ENCODE assay signal across 8 cellular contexts in genomic region chr15:40693904-40694705, GRCh38. TPM values are rescaled to one million over a fixed set of nuclear protein-coding genes. Genes with fewer than 3 reads are reported as not detected.
DNase-seq lines count a peak whose midpoint lies in the region; ATAC-seq, FAIRE-seq and TF ChIP-seq lines count a peak whose summit lies in the region.

No MANE protein-coding gene starts in this region.

- TF ChIP-seq CTCF in K562 (IDR thresholded peaks at IDR 0.05 in 2 of 3, conservative IDR thresholded peaks at IDR 0.05 in 1 of 3; ENCODE audit: insufficient read depth in 2 of 3, low read depth in 1 of 3, low read length in 3 of 3) (no peak), lower leg skin (IDR thresholded peaks at IDR 0.05) (no peak), uterus (IDR thresholded peaks at IDR 0.05) (no peak)

- H3K4me1 ChIP-seq in K562 (replicated peaks in 1 of 2; ENCODE audit: control insufficient read depth in 2 of 2, insufficient read depth in 2 of 2, low read length in 2 of 2), result peaks cover 5 to 14% of the 10 kb centered on the region in 2 experiments; a peak in 4 of 5 replicates
- peaks cover 0 to 6% of the 10 kb centered on the region in 2 donors for H3K4me1 ChIP-seq in uterus

- intact Hi-C loops in K562 (cut with micrococcal nuclease) (loop anchor here (5.0 kb wide), 1 partner anchor 102 kb away; the partner anchor contains the start of gene KNL1), lower leg skin (cut with DNase I; ENCODE audit: low total_unique reads) (loop anchor here (5.0 kb wide), 1 partner anchor 1113 kb away; no protein-coding TSS in a partner anchor), uterus (cut with DNase I; ENCODE audit: low total_unique reads) (no loop called here)

- peaks cover 48% of the 10 kb centered on the region for H3K79me2 ChIP-seq in K562 (ENCODE audit: control insufficient read depth, insufficient read depth, low read length)

- H3K4me3 ChIP-seq in K562 (peak overlapping the region; percentile 54), lower leg skin (ENCODE audit: low read depth, poor library complexity, severe bottlenecking) (peak overlapping the region; percentile 80), uterus (peak overlapping the region; percentile 74 to 99)

- peaks cover 30% of the 10 kb centered on the region for H3K36me3 Mint-ChIP-seq in activated CD8-positive, alpha-beta memory T cell treated with anti-CD3 and anti-CD28 coated beads, Interleukin-2, amount 10 ng/mL, durations not matched to agents 7 days and 5 days

- H3K4me1 Mint-ChIP-seq in activated CD8-positive, alpha-beta memory T cell treated with anti-CD3 and anti-CD28 coated beads, Interleukin-2, amount 10 ng/mL, durations not matched to agents 7 days and 5 days, result peaks cover 34% of the 10 kb centered on the region

- POLR2A ChIA-PET in K562 (lab: Yijun Ruan, JAX), result interaction anchor here (0.6 to 2.8 kb wide), 19 partner anchors 9 to 536 kb away, joined by 3 to 13 read pairs (median 4); partner anchors contain the start of genes GCHFR and SPINT1

- FAIRE-seq in K562 (lab: Jason Lieb, UNC), result no peak

- TF ChIP-seq POLR2A in K562 (conservative IDR thresholded peaks at IDR 0.05), result no peak
- TF ChIP-seq POLR2A in lower leg skin (IDR thresholded peaks at IDR 0.05), result no peak
- TF ChIP-seq POLR2A in uterus (IDR thresholded peaks at IDR 0.05), result no peak

- DNase-seq in activated CD8-positive, alpha-beta memory T cell treated with anti-CD3 and anti-CD28 coated beads, Interleukin-2, amount 10 ng/mL, durations not matched to agents 7 days and 5 days, result no peak
- DNase-seq in activated CD8-positive, alpha-beta memory T cell treated with anti-CD3 and anti-CD28 coated beads, Interleukin-2, amount 50 U/mL, for 4 hours, result no peak
- peak; percentile 31 for DNase-seq in HK-2 (ENCODE audit: unreplicated experiment)
- DNase-seq in K562 (ENCODE audit: extremely low read depth in 1 of 4, low spot score in 3 of 4), result peak in 1 of 4 experiments; percentile 29
- no peak for DNase-seq in lower leg skin (ENCODE audit: low spot score in 2 of 2)
- no peak for DNase-seq in uterus
- no peak for DNase-seq in ureter (ENCODE audit: low spot score)

- peaks cover 19% of the 10 kb centered on the region; the same call in 2 of the 3 replicates for H3K36me3 ChIP-seq in K562 (ENCODE audit: control insufficient read depth, insufficient read depth, low read length)
- H3K36me3 ChIP-seq in uterus, result no peaks in the 10 kb centered on the region

- H3K9me3 ChIP-seq in K562 (replicated peaks; ENCODE audit: control insufficient read depth, insufficient read depth, low read depth, low read length) (no peaks in the 10 kb centered on the region), uterus (no peaks in the 10 kb centered on the region)

- H3K27ac Mint-ChIP-seq in activated CD8-positive, alpha-beta memory T cell treated with anti-CD3 and anti-CD28 coated beads, Interleukin-2, amount 10 ng/mL, durations not matched to agents 7 days and 5 days, result peak overlapping the region; percentile 100

- H3K27ac ChIP-seq in K562 (ENCODE audit: extremely low read depth, low read depth, low read length) (peak overlapping the region; percentile 90), uterus (peak overlapping the region; percentile 98 to 100)

- H3K27me3 ChIP-seq in K562 (ENCODE audit: control insufficient read depth in 2 of 2, insufficient read depth in 2 of 2, low read length in 2 of 2) (no peaks in the 10 kb centered on the region), uterus (no peaks in the 10 kb centered on the region)

- peak overlapping the region; percentile 88 for H3K4me2 ChIP-seq in K562 (ENCODE audit: insufficient read depth, low read length)

- H3K9me1 ChIP-seq in K562 (ENCODE audit: control insufficient read depth, insufficient read depth, low read length), result no peaks in the 10 kb centered on the region

- H3K27me3 Mint-ChIP-seq in activated CD8-positive, alpha-beta memory T cell treated with anti-CD3 and anti-CD28 coated beads, Interleukin-2, amount 10 ng/mL, durations not matched to agents 7 days and 5 days, result no peaks in the 10 kb centered on the region

- BruUV-seq in K562 (replicated peaks; lab: Mats Ljungman, UMichigan), result no TSS peak

- no peak for ATAC-seq in activated CD8-positive, alpha-beta memory T cell treated with anti-CD3 and anti-CD28 coated beads, Interleukin-2, amount 10 ng/mL, durations not matched to agents 7 days and 5 days
- no peak for ATAC-seq in K562
- no peak for ATAC-seq in GM18519 (IDR thresholded peaks at IDR 0.05; ENCODE audit: low FRiP score, unreplicated experiment)

- CTCF ChIA-PET in activated CD8-positive, alpha-beta memory T cell treated with anti-CD3 and anti-CD28 coated beads, Interleukin-2, amount 10 ng/mL, durations not matched to agents 7 days and 5 days (lab: Charles Lee), result interaction anchor here (0.6 to 3.1 kb wide), 22 partner anchors 10 to 1248 kb away, joined by 3 to 18 read pairs (median 4); partner anchors contain the start of genes DNAJC17, NUSAP1, OIP5 and VPS18
- CTCF ChIA-PET in K562 (lab: Yijun Ruan, JAX; ENCODE audit: low intra/inter-chr PET ratio), result interaction anchor here (0.5 kb wide), 1 partner anchor 15 kb away, joined by 3 read pairs; no protein-coding TSS in a partner anchor

- 10% methylated on average over 32 of the region's 32 CpGs for WGBS in K562 (ENCODE audit: insufficient coverage, low coverage, missing lambda C conversion rate)
- WGBS in lower leg skin, 2 donors, result 30 to 32% methylated on average over 28 to 32 of the region's 32 CpGs

- H3K9ac ChIP-seq in K562 (ENCODE audit: insufficient read depth in 1 of 2, low read depth in 2 of 2, low read length in 2 of 2), result peak overlapping the region; percentile 86 to 99

- H2AFZ ChIP-seq in K562 (ENCODE audit: low read depth, low read length), result peak overlapping the region; percentile 93

- no peaks in the 10 kb centered on the region for H4K20me1 ChIP-seq in K562 (replicated peaks; ENCODE audit: control insufficient read depth, insufficient read depth, low read length)

- in situ Hi-C loops in K562 (cut with MboI), result no loop called here

- peak overlapping the region; percentile 98 for H3K4me3 Mint-ChIP-seq in activated CD8-positive, alpha-beta memory T cell treated with anti-CD3 and anti-CD28 coated beads, Interleukin-2, amount 10 ng/mL, durations not matched to agents 7 days and 5 days

- TF ChIP-seq EP300 in K562 (IDR thresholded peaks at IDR 0.05; ENCODE audit: low read length), result no peak

- TF ChIP-seq RAD21 in K562 (CRISPR knock-in tag; conservative IDR thresholded peaks at IDR 0.05 in 1 of 2, IDR thresholded peaks at IDR 0.05 in 1 of 2), result no peak

- H3K9me3 Mint-ChIP-seq in activated CD8-positive, alpha-beta memory T cell treated with anti-CD3 and anti-CD28 coated beads, Interleukin-2, amount 10 ng/mL, durations not matched to agents 7 days and 5 days (ENCODE audit: low read depth), result no peaks in the 10 kb centered on the region

TF ChIP-seq in K562, 482 proteins besides CTCF, POLR2A, EP300 and RAD21 (continues in another document):
- TF ChIP-seq CREM (IDR thresholded peaks at IDR 0.05; ENCODE audit: low read depth) (peak; percentile 54; the same call in 1 of the 2 replicates), NCOA1 (IDR thresholded peaks at IDR 0.05; ENCODE audit: low read depth) (no peak), SMARCA4 (IDR thresholded peaks at IDR 0.05) (0 out of 2 replicates have a peak, but pooled peaks have one; percentile 36), TCF3 (CRISPR knock-in tag; IDR thresholded peaks at IDR 0.05) (no peak; the same call in 1 of the 2 replicates), MEIS2 (IDR thresholded peaks at IDR 0.05; ENCODE audit: partially characterized antibody) (peak; percentile 1), ZNF41 (CRISPR knock-in tag; conservative IDR thresholded peaks at IDR 0.05) (no peak), CBFA2T3 (IDR thresholded peaks at IDR 0.05) (peak; percentile 30), THRB (CRISPR knock-in tag; conservative IDR thresholded peaks at IDR 0.05) (peak; percentile 53; the same call in 1 of the 2 replicates), SRSF9 (IDR thresholded peaks at IDR 0.05; ENCODE audit: borderline replicate concordance, low read depth, low read length) (no peak)

RNA-seq across cellular contexts. Expression of gene RAD51, which starts 0.9 kb away (rescaled TPM):
- total RNA-seq in activated CD8-positive, alpha-beta memory T cell treated with anti-CD3 and anti-CD28 coated beads, Interleukin-2, amount 10 ng/mL, durations not matched to agents 7 days and 5 days, result 10 to 100 TPM; 73.0 to 83.3 TPM
- 42.1 and 48.9 TPM in 2 replicates for total RNA-seq in K562 (2011; cell fraction: chromatin; rRNA removed; ENCODE audit: low replicate concordance)
- total RNA-seq in K562 (2011; cell fraction: nucleolus; rRNA removed), result 41.2 and 42.0 TPM in 2 replicates
- 38.6 and 43.4 TPM in 2 replicates for total RNA-seq in K562 (2011; cell fraction: nucleoplasm; rRNA removed)
- total RNA-seq in K562 (2014; rRNA removed) (34.6 and 41.9 TPM in 2 replicates), K562 (2014; rRNA removed; fragmentation: Illumina TruSeq; extraction: Trizol) (29.8 and 35.7 TPM in 2 replicates), K562 (2015; rRNA removed; fragmentation: Illumina TruSeq; extraction: Trizol) (25.4 and 26.8 TPM in 2 replicates), K562 (2021) (55.3 and 63.8 TPM in 2 replicates), lower leg skin (1 to 10 TPM in 1 of 4 donors, under 1 TPM in 3; 0.46 to 1.4 (median 0.68) TPM), uterus (1 to 10 TPM in 2 of 4 donors, under 1 TPM in 1, not detected in 1; 0.51 to 7.7 (median 1.3) TPM), ureter (0.68 TPM)
- polyA plus RNA-seq in K562 (2011; rRNA removed) (40.7 and 49.7 TPM in 2 replicates), K562 (2014; fragmentation: Illumina TruSeq; extraction: Trizol) (48.5 and 52.3 TPM in 2 replicates), K562 (2014; fragmentation: Nextera tagmentation; extraction: Ambion mirVana) (10 to 100 TPM; 16.0 to 16.6 TPM), K562 (2014; rRNA removed) (44.8 and 46.7 TPM in 2 replicates)
- polyA plus RNA-seq in K562 (2011; cell fraction: cytosol; rRNA removed), result 42.9 and 45.9 TPM in 2 replicates
- polyA plus RNA-seq in K562 (2011; cell fraction: nucleus; rRNA removed), result 33.2 and 40.6 TPM in 2 replicates
- 48.5 and 49.7 TPM in 2 replicates for polyA plus RNA-seq in K562 (2012)
- polyA minus RNA-seq in K562 (2011; rRNA and poly(A)+ RNA removed), result 42.0 and 48.3 TPM in 2 replicates
- 25.9 and 29.5 TPM in 2 replicates for polyA minus RNA-seq in K562 (2011; cell fraction: cytosol; rRNA and poly(A)+ RNA removed)
- polyA minus RNA-seq in K562 (2011; cell fraction: nucleus; rRNA and poly(A)+ RNA removed), result 14.4 and 23.3 TPM in 2 replicates
